ENCODE assay signal across 11 cellular contexts in the genomic region with DNA sequence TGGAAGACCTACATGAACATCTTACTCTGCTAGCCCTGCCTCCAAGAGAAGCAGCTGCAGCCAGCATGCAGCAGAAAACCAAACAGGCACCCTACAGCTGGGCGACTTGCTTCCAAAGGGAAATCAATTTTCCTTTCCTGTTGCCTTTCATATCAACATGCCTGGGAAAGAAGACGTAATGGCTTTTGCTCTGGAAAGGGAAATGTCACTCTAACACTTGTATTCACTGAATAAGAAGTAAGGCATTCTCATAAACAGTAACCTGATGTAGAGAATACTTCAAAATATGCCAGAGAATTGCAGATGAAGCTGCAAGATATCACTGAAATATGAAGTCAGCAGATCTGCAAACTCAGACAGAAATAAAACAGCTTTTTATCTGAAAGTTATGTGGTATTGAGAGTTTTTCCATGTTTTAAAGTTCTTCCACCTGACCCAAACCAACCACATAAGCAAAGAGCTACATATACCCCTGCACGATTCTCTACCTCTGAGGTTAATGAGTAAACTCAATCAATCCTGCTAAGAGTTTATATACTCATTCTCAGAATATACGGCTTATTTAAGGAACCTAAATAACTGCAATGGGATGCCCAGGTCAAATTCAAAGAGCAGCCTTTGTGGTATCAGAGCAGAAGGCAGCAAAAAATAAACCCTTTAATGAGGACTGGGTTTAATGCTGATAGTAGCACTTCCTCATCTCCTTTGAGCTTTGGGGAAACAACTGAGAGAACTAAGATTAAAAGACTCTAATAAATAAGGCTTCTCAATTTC.
DNase-seq lines count a peak whose midpoint lies in the region; ATAC-seq and TF ChIP-seq lines count a peak whose summit lies in the region.
"Had no signal": no experiment of that assay in that cellular context is flagged by ENCODE, and none has a peak within 500 bp of the region (broad histone marks: within the 10 kb centered on the region; RNA-seq: fewer than 3 reads in every experiment).

No MANE protein-coding gene starts in this region.

- ATAC-seq in Panc1 (no peak), HG03439 (IDR thresholded peaks at IDR 0.05; ENCODE audit: unreplicated experiment) (no peak)
- ATAC-seq in stimulated activated memory B cell treated with anti-CD40 and anti-IgM and Interleukin-4, amounts not matched to agents 10 μg/mL and 1 μg/mL and 100 μg/mL, for 72 hours = peak; percentile 76

- H3K4me1 Mint-ChIP-seq in activated CD4-positive, alpha-beta T cell treated with anti-CD3 and anti-CD28 coated beads, Interleukin-2, amount 10 ng/mL, durations not matched to agents 24 days and 14 days = peaks cover 29% of the 10 kb centered on the region
- no peaks in the 10 kb centered on the region for H3K4me1 Mint-ChIP-seq in stimulated activated memory B cell treated with anti-CD40 and anti-IgM and Interleukin-4, amounts not matched to agents 10 μg/mL and 1 μg/mL and 100 μg/mL, for 72 hours

- H3K27ac Mint-ChIP-seq in activated CD4-positive, alpha-beta T cell treated with anti-CD3 and anti-CD28 coated beads, Interleukin-2, amount 10 ng/mL, durations not matched to agents 24 days and 14 days = peak overlapping the region; percentile 14
- no peak overlapping the region for H3K27ac Mint-ChIP-seq in stimulated activated memory B cell treated with anti-CD40 and anti-IgM and Interleukin-4, amounts not matched to agents 10 μg/mL and 1 μg/mL and 100 μg/mL, for 72 hours

- no peaks in the 10 kb centered on the region for H3K36me3 Mint-ChIP-seq in activated CD4-positive, alpha-beta T cell treated with anti-CD3 and anti-CD28 coated beads, Interleukin-2, amount 10 ng/mL, durations not matched to agents 24 days and 14 days (ENCODE audit: low read depth)
- no peaks in the 10 kb centered on the region for H3K36me3 Mint-ChIP-seq in stimulated activated memory B cell treated with anti-CD40 and anti-IgM and Interleukin-4, amounts not matched to agents 10 μg/mL and 1 μg/mL and 100 μg/mL, for 72 hours

- no peak overlapping the region for H3K4me3 Mint-ChIP-seq in activated CD4-positive, alpha-beta T cell treated with anti-CD3 and anti-CD28 coated beads, Interleukin-2, amount 10 ng/mL, durations not matched to agents 24 days and 14 days
- H3K4me3 Mint-ChIP-seq in stimulated activated memory B cell treated with anti-CD40 and anti-IgM and Interleukin-4, amounts not matched to agents 10 μg/mL and 1 μg/mL and 100 μg/mL, for 72 hours = peak overlapping the region; percentile 40

- CTCF ChIA-PET in Panc1 (lab: Charles Lee) = interaction anchor here (0.5 kb wide), 1 partner anchor 50 kb away, joined by 3 read pairs; no protein-coding TSS in a partner anchor

- H3K4me3 ChIP-seq in Panc1 (ENCODE audit: low read depth in 2 of 2, low read length in 2 of 2) = no peak overlapping the region
- no peak overlapping the region for H3K4me3 ChIP-seq in fibroblast of villous mesenchyme (ENCODE audit: low read depth, low read length)

- H3K36me3 ChIP-seq in Panc1 (ENCODE audit: control insufficient read depth, insufficient read depth, low read length) = no peaks in the 10 kb centered on the region

- intact Hi-C loops in activated CD4-positive, alpha-beta T cell treated with anti-CD3 and anti-CD28 coated beads, Interleukin-2, amount 10 ng/mL, durations not matched to agents 24 days and 14 days (cut with micrococcal nuclease) = loop anchor here (1.0 to 10.0 kb wide), 2 partner anchors 17 to 192 kb away; no protein-coding TSS in a partner anchor
- intact Hi-C loops in Panc1 (cut with micrococcal nuclease; ENCODE audit: unreplicated experiment) = no loop called here

- no peak for DNase-seq in activated CD4-positive, alpha-beta T cell treated with anti-CD3 and anti-CD28 coated beads, Interleukin-2, amount 10 ng/mL, durations not matched to agents 24 days and 14 days
- DNase-seq in activated CD4-positive, alpha-beta T cell treated with anti-CD3 and anti-CD28 coated beads, Interleukin-2, amount 50 U/mL, for 4 hours = no peak
- no peak for DNase-seq in Panc1 (ENCODE audit: low read depth, low spot score)
- peak; percentile 75 for DNase-seq in fibroblast of villous mesenchyme (ENCODE audit: low read depth)
- DNase-seq in stimulated activated CD4-positive, alpha-beta T cell treated with anti-CD3 and anti-CD28 coated beads, Interleukin-12 subunit alpha, Interleukin-12 subunit beta, amount 100 ng/mL, for 4 hours = no peak
- no peak for DNase-seq in NCI-H2196 (lab: John Stamatoyannopoulos, UW; ENCODE audit: unreplicated experiment)
- DNase-seq: kidney, retina, SW 1271 had no signal

- H3K9me3 ChIP-seq in Panc1 (ENCODE audit: control insufficient read depth, insufficient read depth, low read depth, low read length) = no peaks in the 10 kb centered on the region

- peak overlapping the region; percentile 14; the same call in 1 of the 2 replicates for H3K27ac ChIP-seq in Panc1 (ENCODE audit: low read length)

- no peaks in the 10 kb centered on the region for H3K27me3 Mint-ChIP-seq in activated CD4-positive, alpha-beta T cell treated with anti-CD3 and anti-CD28 coated beads, Interleukin-2, amount 10 ng/mL, durations not matched to agents 24 days and 14 days
- no peaks in the 10 kb centered on the region for H3K27me3 Mint-ChIP-seq in stimulated activated memory B cell treated with anti-CD40 and anti-IgM and Interleukin-4, amounts not matched to agents 10 μg/mL and 1 μg/mL and 100 μg/mL, for 72 hours

- H3K27me3 ChIP-seq in Panc1 (ENCODE audit: control insufficient read depth, insufficient read depth, low read length) = no peaks in the 10 kb centered on the region

- in situ Hi-C loops in Panc1 (cut with HindIII; ENCODE audit: low pct_unique_long_range_greater_than_20kb, low sequenced_read_pairs) = no loop called here

- H3K4me1 ChIP-seq in Panc1 (ENCODE audit: control insufficient read depth, insufficient read depth, low read length) = peaks cover 87% of the 10 kb centered on the region

- no TSS peak for BruUV-seq in Panc1 (replicated peaks; lab: Mats Ljungman, UMichigan)

- TF ChIP-seq CTCF in Panc1 (IDR thresholded peaks at IDR 0.05) (no peak), fibroblast of villous mesenchyme (IDR thresholded peaks at IDR 0.05; ENCODE audit: insufficient read depth, low read depth, low read length) (no peak)

- no peaks in the 10 kb centered on the region for H3K9me3 Mint-ChIP-seq in activated CD4-positive, alpha-beta T cell treated with anti-CD3 and anti-CD28 coated beads, Interleukin-2, amount 10 ng/mL, durations not matched to agents 24 days and 14 days
- no peaks in the 10 kb centered on the region for H3K9me3 Mint-ChIP-seq in stimulated activated memory B cell treated with anti-CD40 and anti-IgM and Interleukin-4, amounts not matched to agents 10 μg/mL and 1 μg/mL and 100 μg/mL, for 72 hours

- POLR2A ChIA-PET in Panc1 (lab: Charles Lee) = interaction anchor here (0.9 kb wide), 1 partner anchor 13 kb away, joined by 4 read pairs; no protein-coding TSS in a partner anchor
